Comparison of ENCODE assay signal across 21 cellular contexts in the genomic region with DNA sequence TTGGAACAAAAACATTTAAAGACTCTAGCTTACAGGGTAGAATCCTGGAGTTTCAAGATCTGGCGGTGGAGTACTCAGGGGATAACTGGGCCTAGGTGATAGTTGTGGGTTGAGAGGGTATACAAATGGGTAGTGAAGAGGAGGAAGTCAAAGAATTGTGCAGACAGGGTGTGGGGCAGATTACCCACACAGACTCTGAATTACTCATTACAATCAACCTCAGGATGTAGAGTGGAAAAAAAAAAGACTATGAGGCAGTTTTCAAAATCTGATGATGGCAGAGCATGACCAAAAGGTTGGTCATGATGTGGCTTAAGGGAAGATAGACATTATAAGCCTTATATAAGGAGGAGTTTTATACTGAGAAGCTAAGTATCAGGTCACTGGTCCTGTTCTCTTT. TPM values are rescaled to one million over a fixed set of nuclear protein-coding genes. Genes with fewer than 3 reads are reported as not detected.
DNase-seq lines count a peak whose midpoint lies in the region; ATAC-seq and TF ChIP-seq lines count a peak whose summit lies in the region.
"Had no signal": no experiment of that assay in that cellular context is flagged by ENCODE, and none has a peak within 500 bp of the region (broad histone marks: within the 10 kb centered on the region; RNA-seq: fewer than 3 reads in every experiment).

No MANE protein-coding gene starts in this region.

- peak overlapping the region; percentile 52 for H3K27ac Mint-ChIP-seq in T-helper 1 cell treated with Interleukin-12 subunit alpha and Interleukin-12 subunit beta and Interleukin-4 antibody, amounts not matched to agents 30 μg/mL and 1 μg/mL, for 36 hours
- H3K27ac Mint-ChIP-seq: brain, mesothelial cell of epicardium had no signal

- peaks cover 33% of the 10 kb centered on the region for H3K36me3 Mint-ChIP-seq in T-helper 1 cell treated with Interleukin-12 subunit alpha and Interleukin-12 subunit beta and Interleukin-4 antibody, amounts not matched to agents 30 μg/mL and 1 μg/mL, for 36 hours (ENCODE audit: low read depth)

- H3K4me3 ChIP-seq in epithelial cell of esophagus (ENCODE audit: low read length), result no peak overlapping the region
- H3K4me3 ChIP-seq: HAP-1, hepatocyte, SJCRH30, thoracic aorta had no signal

- DNase-seq in stimulated activated CD4-positive, alpha-beta T cell treated with anti-CD3 and anti-CD28 coated beads, Interleukin-1b, Interleukin-23, amount 100 ng/mL, for 48 hours, result peak; percentile 9
- no peak for DNase-seq in stimulated activated CD4-positive, alpha-beta T cell treated with anti-CD3 and anti-CD28 coated beads, Interleukin-2, amount 100 ng/mL, for 48 hours
- DNase-seq in epithelial cell of esophagus (ENCODE audit: low read depth) (peak; percentile 24), dermis blood vessel endothelial cell (no peak)
- DNase-seq: activated naive CD4-positive, alpha-beta T cell treated with Interleukin-2 at 50 U/mL for 16 hours; BE2C; NCI-H2107; NCI-H526 treated with DMSO at 0.1 percent for 48 hours; OCI-M1; retina; SJCRH30; T-helper 9 cell had no signal

- no peak for TF ChIP-seq CTCF in epithelial cell of esophagus (IDR thresholded peaks at IDR 0.05; ENCODE audit: insufficient read depth, low read depth, low read length, missing control alignments)

- H3K4me1 Mint-ChIP-seq in T-helper 1 cell treated with Interleukin-12 subunit alpha and Interleukin-12 subunit beta and Interleukin-4 antibody, amounts not matched to agents 30 μg/mL and 1 μg/mL, for 36 hours (ENCODE audit: low read depth), result peaks cover 20% of the 10 kb centered on the region
- H3K4me1 Mint-ChIP-seq: brain, mesothelial cell of epicardium had no signal

- no peaks in the 10 kb centered on the region for H3K9me3 Mint-ChIP-seq in T-helper 1 cell treated with Interleukin-12 subunit alpha and Interleukin-12 subunit beta and Interleukin-4 antibody, amounts not matched to agents 30 μg/mL and 1 μg/mL, for 36 hours
- H3K9me3 Mint-ChIP-seq: brain, mesothelial cell of epicardium had no signal

- no peak overlapping the region for H3K4me3 Mint-ChIP-seq in T-helper 1 cell treated with Interleukin-12 subunit alpha and Interleukin-12 subunit beta and Interleukin-4 antibody, amounts not matched to agents 30 μg/mL and 1 μg/mL, for 36 hours
- H3K4me3 Mint-ChIP-seq: brain, mesothelial cell of epicardium had no signal

- H3K27me3 Mint-ChIP-seq in T-helper 1 cell treated with Interleukin-12 subunit alpha and Interleukin-12 subunit beta and Interleukin-4 antibody, amounts not matched to agents 30 μg/mL and 1 μg/mL, for 36 hours (ENCODE audit: low read depth), result no peaks in the 10 kb centered on the region
- H3K27me3 Mint-ChIP-seq: brain had no signal

- no peak for ATAC-seq in GM19455 (IDR thresholded peaks at IDR 0.05; ENCODE audit: unreplicated experiment)
- ATAC-seq in HG02588 (IDR thresholded peaks at IDR 0.05; ENCODE audit: unreplicated experiment), result no peak

RNA-seq across cellular contexts. Expression of a gene that starts 44.1 kb away (rescaled TPM):
- total RNA-seq in dermis blood vessel endothelial cell, result not detected in 2 replicates
- total RNA-seq: activated CD8-positive, alpha-beta memory T cell treated with anti-CD3 and anti-CD28 coated beads for 36 hours; SJCRH30 had no signal

RNA-seq across cellular contexts. Expression of a gene that starts 55.0 kb away (rescaled TPM):
- 15.0 and 36.8 TPM in 2 replicates for total RNA-seq in dermis blood vessel endothelial cell

Comparison
In these comparisons a context has a peak if more than half of its experiments do, and no peak if none do; other contexts are left out.
1. DNase-seq: peak in stimulated activated CD4-positive, alpha-beta T cell treated with anti-CD3 and anti-CD28 coated beads, Interleukin-1b, Interleukin-23, amount 100 ng/mL, for 48 hours (single experiment) and epithelial cell of esophagus (single experiment); none in stimulated activated CD4-positive, alpha-beta T cell treated with anti-CD3 and anti-CD28 coated beads, Interleukin-2, amount 100 ng/mL, for 48 hours (0 of 2) and dermis blood vessel endothelial cell (single experiment).